ENCODE assay signal across 8 cellular contexts in the genomic region with DNA sequence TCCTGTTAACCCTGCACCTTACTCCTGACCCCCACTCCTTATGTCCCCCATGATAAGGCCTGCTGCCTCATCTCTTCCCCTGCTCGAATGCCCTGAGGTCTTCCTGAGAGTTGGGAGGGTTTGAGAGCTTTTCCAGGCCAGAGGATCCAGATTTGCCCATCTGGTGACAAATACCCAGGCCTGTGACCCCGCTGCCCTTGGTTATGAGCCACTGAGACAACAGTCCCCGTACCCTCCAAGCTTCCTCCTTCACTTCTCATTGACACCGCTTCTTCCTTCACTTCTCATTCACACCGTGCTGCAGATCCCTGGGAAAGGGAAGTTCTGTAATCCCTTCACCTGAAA. TPM values are rescaled to one million over a fixed set of nuclear protein-coding genes. Genes with fewer than 3 reads are reported as not detected.
DNase-seq lines count a peak whose midpoint lies in the region; ATAC-seq and TF ChIP-seq lines count a peak whose summit lies in the region.

No MANE protein-coding gene starts in this region.

- peak overlapping the region; percentile 90 for H3K4me3 Mint-ChIP-seq in GM23338

- H3K9me3 ChIP-seq in left ventricle myocardium inferior (replicated peaks) (no peaks in the 10 kb centered on the region), gastrocnemius medialis (no peaks in the 10 kb centered on the region)

- H3K27ac ChIP-seq in GM23338 (ENCODE audit: low read depth) (peak overlapping the region; percentile 83; the same call in 1 of the 2 replicates), left ventricle myocardium inferior (replicated peaks) (peak overlapping the region; percentile 85), gastrocnemius medialis (peak overlapping the region; percentile 87 to 97 (median 90))

- peaks cover 13% of the 10 kb centered on the region for H3K27me3 Mint-ChIP-seq in GM23338 (ENCODE audit: insufficient read depth, low read depth, poor library complexity)

- no peaks in the 10 kb centered on the region; the same call in 2 of the 3 replicates for H3K36me3 Mint-ChIP-seq in GM23338 (ENCODE audit: low read depth)

- H3K36me3 ChIP-seq in GM23338 (ENCODE audit: insufficient read depth) (no peaks in the 10 kb centered on the region), left ventricle myocardium inferior (no peaks in the 10 kb centered on the region), gastrocnemius medialis (no peaks in the 10 kb centered on the region)

- DNase-seq in GM23338 (ENCODE audit: low spot score) (no peak), left ventricle myocardium inferior (no peak), gastrocnemius medialis (no peak), NCI-H1436 (lab: John Stamatoyannopoulos, UW) (no peak), SW 1271 (lab: John Stamatoyannopoulos, UW) (no peak)
- no peak for DNase-seq in activated CD4-positive, CD25-positive, alpha-beta regulatory T cell (lab: John Stamatoyannopoulos, UW)

- H3F3A ChIP-seq in GM23338 (replicated peaks; ENCODE audit: low read depth) = no peaks in the 10 kb centered on the region

- no peaks in the 10 kb centered on the region for H3K9me2 ChIP-seq in GM23338 (ENCODE audit: insufficient read depth)

- H3K4me2 ChIP-seq in GM23338 = peak overlapping the region; percentile 90

- peaks cover 36% of the 10 kb centered on the region for H3K4me1 Mint-ChIP-seq in GM23338

- no peak for TF ChIP-seq POLR2A in gastrocnemius medialis (IDR thresholded peaks at IDR 0.05)

- H3K27me3 ChIP-seq in GM23338 (ENCODE audit: insufficient read depth) (no peaks in the 10 kb centered on the region), left ventricle myocardium inferior (ENCODE audit: low read depth) (no peaks in the 10 kb centered on the region), gastrocnemius medialis (no peaks in the 10 kb centered on the region)

- ATAC-seq in GM23338 = no peak
- ATAC-seq in gastrocnemius medialis = no peak
- no peak for ATAC-seq in esophagus mucosa

- peak overlapping the region; percentile 83 for H3K4me3 ChIP-seq in GM23338
- peak overlapping the region; percentile 72 for H3K4me3 ChIP-seq in WI38 (ENCODE audit: low read depth, low read length)
- peak overlapping the region; percentile 84 for H3K4me3 ChIP-seq in left ventricle myocardium inferior
- peak overlapping the region; percentile 71 to 94 (median 81) for H3K4me3 ChIP-seq in gastrocnemius medialis

- peak overlapping the region; percentile 96 for H3K27ac Mint-ChIP-seq in GM23338

- peaks cover 21% of the 10 kb centered on the region for H3K79me2 ChIP-seq in GM23338 (replicated peaks; ENCODE audit: insufficient read depth)

- no peaks in the 10 kb centered on the region for H3K9me3 Mint-ChIP-seq in GM23338

- in situ Hi-C loops in gastrocnemius medialis (cut with MboI; ENCODE audit: low sequenced_read_pairs in 4 of 4) = no loop called here

- no peak for TF ChIP-seq CTCF in GM23338 (conservative IDR thresholded peaks at IDR 0.05; ENCODE audit: low read depth in 2 of 2)
- TF ChIP-seq CTCF in WI38 (IDR thresholded peaks at IDR 0.05; ENCODE audit: low read depth, low read length) = no peak
- no peak for TF ChIP-seq CTCF in left ventricle myocardium inferior (IDR thresholded peaks at IDR 0.05; ENCODE audit: borderline replicate concordance)
- TF ChIP-seq CTCF in gastrocnemius medialis (IDR thresholded peaks at IDR 0.05 in 4 of 5, conservative IDR thresholded peaks at IDR 0.05 in 1 of 5) = no peak

- H4K20me1 ChIP-seq in GM23338 (replicated peaks; ENCODE audit: insufficient read depth) = no peaks in the 10 kb centered on the region

- intact Hi-C loops in left ventricle myocardium inferior (cut with micrococcal nuclease) = no loop called here
- intact Hi-C loops in gastrocnemius medialis (cut with DNase I; ENCODE audit: low total_unique reads) = loop anchor here (5.0 kb wide), 1 partner anchor 206 kb away; no protein-coding TSS in a partner anchor

- H2AFZ ChIP-seq in GM23338 = peak overlapping the region; percentile 93

- H3K4me1 ChIP-seq in GM23338 (ENCODE audit: insufficient read depth) = peaks cover 28% of the 10 kb centered on the region
- peaks cover 59% of the 10 kb centered on the region for H3K4me1 ChIP-seq in left ventricle myocardium inferior
- peaks cover 23 to 27% of the 10 kb centered on the region in 2 donors for H3K4me1 ChIP-seq in gastrocnemius medialis

TF ChIP-seq in GM23338, 12 proteins besides CTCF, POLR2A, EP300 and RAD21 (continues in another document):
- TF ChIP-seq ZNF331 (CRISPR knock-in tag; IDR thresholded peaks at IDR 0.05; ENCODE audit: low read depth) (no peak), JUNB (IDR thresholded peaks at IDR 0.05; ENCODE audit: unreplicated experiment) (no peak), STAT1 (IDR thresholded peaks at IDR 0.05; ENCODE audit: unreplicated experiment) (no peak), POLR2AphosphoS5 (IDR thresholded peaks at IDR 0.05; ENCODE audit: low read depth) (no peak)
- TF ChIP-seq, protein P1, sequence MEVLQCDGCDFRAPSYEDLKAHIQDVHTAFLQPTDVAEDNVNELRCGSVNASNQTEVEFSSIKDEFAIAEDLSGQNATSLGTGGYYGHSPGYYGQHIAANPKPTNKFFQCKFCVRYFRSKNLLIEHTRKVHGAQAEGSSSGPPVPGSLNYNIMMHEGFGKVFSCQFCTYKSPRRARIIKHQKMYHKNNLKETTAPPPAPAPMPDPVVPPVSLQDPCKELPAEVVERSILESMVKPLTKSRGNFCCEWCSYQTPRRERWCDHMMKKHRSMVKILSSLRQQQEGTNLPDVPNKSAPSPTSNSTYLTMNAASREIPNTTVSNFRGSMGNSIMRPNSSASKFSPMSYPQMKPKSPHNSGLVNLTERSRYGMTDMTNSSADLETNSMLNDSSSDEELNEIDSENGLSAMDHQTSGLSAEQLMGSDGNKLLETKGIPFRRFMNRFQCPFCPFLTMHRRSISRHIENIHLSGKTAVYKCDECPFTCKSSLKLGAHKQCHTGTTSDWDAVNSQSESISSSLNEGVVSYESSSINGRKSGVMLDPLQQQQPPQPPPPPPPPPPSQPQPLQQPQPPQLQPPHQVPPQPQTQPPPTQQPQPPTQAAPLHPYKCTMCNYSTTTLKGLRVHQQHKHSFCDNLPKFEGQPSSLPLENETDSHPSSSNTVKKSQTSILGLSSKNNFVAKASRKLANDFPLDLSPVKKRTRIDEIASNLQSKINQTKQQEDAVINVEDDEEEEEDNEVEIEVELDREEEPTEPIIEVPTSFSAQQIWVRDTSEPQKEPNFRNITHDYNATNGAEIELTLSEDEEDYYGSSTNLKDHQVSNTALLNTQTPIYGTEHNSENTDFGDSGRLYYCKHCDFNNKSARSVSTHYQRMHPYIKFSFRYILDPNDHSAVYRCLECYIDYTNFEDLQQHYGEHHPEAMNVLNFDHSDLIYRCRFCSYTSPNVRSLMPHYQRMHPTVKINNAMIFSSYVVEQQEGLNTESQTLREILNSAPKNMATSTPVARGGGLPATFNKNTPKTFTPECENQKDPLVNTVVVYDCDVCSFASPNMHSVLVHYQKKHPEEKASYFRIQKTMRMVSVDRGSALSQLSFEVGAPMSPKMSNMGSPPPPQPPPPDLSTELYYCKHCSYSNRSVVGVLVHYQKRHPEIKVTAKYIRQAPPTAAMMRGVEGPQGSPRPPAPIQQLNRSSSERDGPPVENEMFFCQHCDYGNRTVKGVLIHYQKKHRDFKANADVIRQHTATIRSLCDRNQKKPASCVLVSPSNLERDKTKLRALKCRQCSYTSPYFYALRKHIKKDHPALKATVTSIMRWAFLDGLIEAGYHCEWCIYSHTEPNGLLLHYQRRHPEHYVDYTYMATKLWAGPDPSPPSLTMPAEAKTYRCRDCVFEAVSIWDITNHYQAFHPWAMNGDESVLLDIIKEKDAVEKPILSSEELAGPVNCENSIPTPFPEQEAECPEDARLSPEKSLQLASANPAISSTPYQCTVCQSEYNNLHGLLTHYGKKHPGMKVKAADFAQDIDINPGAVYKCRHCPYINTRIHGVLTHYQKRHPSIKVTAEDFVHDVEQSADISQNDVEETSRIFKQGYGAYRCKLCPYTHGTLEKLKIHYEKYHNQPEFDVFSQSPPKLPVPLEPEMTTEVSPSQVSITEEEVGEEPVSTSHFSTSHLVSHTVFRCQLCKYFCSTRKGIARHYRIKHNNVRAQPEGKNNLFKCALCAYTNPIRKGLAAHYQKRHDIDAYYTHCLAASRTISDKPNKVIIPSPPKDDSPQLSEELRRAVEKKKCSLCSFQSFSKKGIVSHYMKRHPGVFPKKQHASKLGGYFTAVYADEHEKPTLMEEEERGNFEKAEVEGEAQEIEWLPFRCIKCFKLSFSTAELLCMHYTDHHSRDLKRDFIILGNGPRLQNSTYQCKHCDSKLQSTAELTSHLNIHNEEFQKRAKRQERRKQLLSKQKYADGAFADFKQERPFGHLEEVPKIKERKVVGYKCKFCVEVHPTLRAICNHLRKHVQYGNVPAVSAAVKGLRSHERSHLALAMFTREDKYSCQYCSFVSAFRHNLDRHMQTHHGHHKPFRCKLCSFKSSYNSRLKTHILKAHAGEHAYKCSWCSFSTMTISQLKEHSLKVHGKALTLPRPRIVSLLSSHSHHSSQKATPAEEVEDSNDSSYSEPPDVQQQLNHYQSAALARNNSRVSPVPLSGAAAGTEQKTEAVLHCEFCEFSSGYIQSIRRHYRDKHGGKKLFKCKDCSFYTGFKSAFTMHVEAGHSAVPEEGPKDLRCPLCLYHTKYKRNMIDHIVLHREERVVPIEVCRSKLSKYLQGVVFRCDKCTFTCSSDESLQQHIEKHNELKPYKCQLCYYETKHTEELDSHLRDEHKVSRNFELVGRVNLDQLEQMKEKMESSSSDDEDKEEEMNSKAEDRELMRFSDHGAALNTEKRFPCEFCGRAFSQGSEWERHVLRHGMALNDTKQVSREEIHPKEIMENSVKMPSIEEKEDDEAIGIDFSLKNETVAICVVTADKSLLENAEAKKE (CRISPR knock-in tag; IDR thresholded peaks at IDR 0.05) = no peak

RNA-seq across cellular contexts. Expression of a gene that starts 0.6 kb away (rescaled TPM):
- total RNA-seq in GM23338 (2014; rRNA removed; shearing (Covaris generic)) = 26.3 and 27.8 TPM in 2 replicates
- polyA plus RNA-seq in GM23338 (2016; fragmentation: Nextera tagmentation; extraction: Ambion mirVana) = 9.0 and 9.8 TPM in 2 replicates
- total RNA-seq in left ventricle myocardium inferior = 35.4 TPM
- total RNA-seq in gastrocnemius medialis = 1 to 10 TPM; 5.0 to 7.2 (median 5.7) TPM
- 118 TPM for total RNA-seq in esophagus mucosa

RNA-seq across cellular contexts. Expression of a gene that starts 29.7 kb away (rescaled TPM):
- 5.3 and 6.6 TPM in 2 replicates for total RNA-seq in GM23338 (2014; rRNA removed; shearing (Covaris generic))
- 2.7 and 3.0 TPM in 2 replicates for polyA plus RNA-seq in GM23338 (2016; fragmentation: Nextera tagmentation; extraction: Ambion mirVana)
- total RNA-seq in left ventricle myocardium inferior = 167 TPM
- 100 to 1,000 TPM in 3 of 4 donors, 10 to 100 TPM in 1; 93.4 to 128 (median 114) TPM for total RNA-seq in gastrocnemius medialis
- 8.4 TPM for total RNA-seq in esophagus mucosa

RNA-seq across cellular contexts. Expression of a gene that starts 50.0 kb away (rescaled TPM):
- total RNA-seq in GM23338 (2014; rRNA removed; shearing (Covaris generic)) = not detected in 2 replicates
- not detected in 2 replicates for polyA plus RNA-seq in GM23338 (2016; fragmentation: Nextera tagmentation; extraction: Ambion mirVana)
- not detected for total RNA-seq in left ventricle myocardium inferior
- total RNA-seq in gastrocnemius medialis = not detected
- not detected for total RNA-seq in esophagus mucosa

Comparison
In these comparisons a context has a peak if more than half of its experiments do, and no peak if none do; other contexts are left out.
1. RNA of a gene that starts 29.7 kb away (total RNA-seq): 167 TPM in left ventricle myocardium inferior (single experiment) and 93.4 to 128 TPM in gastrocnemius medialis; 8.4 TPM in esophagus mucosa (single experiment) and 5.3 to 6.6 TPM in GM23338; every median in the first group is over 10 times any median in the second.
2. Peak in every context shown above with its lines, with median percentiles within 50 percentile points of each other: H3K27ac ChIP-seq and H3K4me3 ChIP-seq.